Comparison of ENCODE assay signal across 15 cellular contexts in genomic region chr4:52843351-52843750, GRCh38. TPM values are rescaled to one million over a fixed set of nuclear protein-coding genes. Genes with fewer than 3 reads are reported as not detected.
"Had no signal": no experiment of that assay in that cellular context is flagged by ENCODE, and none has a peak within 500 bp of the region (broad histone marks: within the 10 kb centered on the region; RNA-seq: fewer than 3 reads in every experiment).

No MANE protein-coding gene starts in this region.

- H3K9me3 Mint-ChIP-seq: activated naive CD4-positive, alpha-beta T cell treated with anti-CD3 and anti-CD28 coated beads for 36 hours; activated naive CD8-positive, alpha-beta T cell treated with anti-CD3 and anti-CD28 coated beads, Interleukin-2, amount 50 U/mL, for 24 hours had no signal

- H3K27me3 Mint-ChIP-seq: activated naive CD8-positive, alpha-beta T cell treated with anti-CD3 and anti-CD28 coated beads, Interleukin-2, amount 50 U/mL, for 24 hours had no signal

- H3K9me3 ChIP-seq: ascending aorta, pancreas, tibial artery, vagina had no signal

- H3K27ac ChIP-seq: ascending aorta, epithelial cell of prostate, pancreas, tibial artery, vagina had no signal

- H3K4me1 ChIP-seq: ascending aorta had no signal

- ATAC-seq: activated naive CD8-positive, alpha-beta T cell treated with anti-CD3 and anti-CD28 coated beads, Interleukin-2, amount 50 U/mL, for 24 hours had no signal

- H3K27me3 ChIP-seq: ascending aorta, pancreas, tibial artery, vagina had no signal

- H3K4me1 Mint-ChIP-seq: T-helper 17 cell had no signal

- DNase-seq: activated CD4-positive, CD25-positive, alpha-beta regulatory T cell treated with anti-CD3 and anti-CD28 coated beads, Interleukin-2, amount 50 U/mL, for 72 hours; activated naive CD4-positive, alpha-beta T cell treated with anti-CD3 and anti-CD28 coated beads for 36 hours; activated naive CD8-positive, alpha-beta T cell treated with anti-CD3 and anti-CD28 coated beads, Interleukin-2, amount 50 U/mL, for 24 hours; foreskin melanocyte; kidney glomerular epithelial cell; mesendoderm; pancreas; stimulated activated naive CD4-positive, alpha-beta T cell; T-helper 17 cell; tibial artery had no signal

- H3K36me3 ChIP-seq: ascending aorta, pancreas, tibial artery, vagina had no signal

- H3K4me3 ChIP-seq: ascending aorta, pancreas, tibial artery, vagina had no signal

- H3K27ac Mint-ChIP-seq: activated naive CD4-positive, alpha-beta T cell treated with anti-CD3 and anti-CD28 coated beads for 36 hours; T-helper 17 cell had no signal

- H3K4me3 Mint-ChIP-seq: activated naive CD4-positive, alpha-beta T cell treated with anti-CD3 and anti-CD28 coated beads for 36 hours; activated naive CD8-positive, alpha-beta T cell treated with anti-CD3 and anti-CD28 coated beads, Interleukin-2, amount 50 U/mL, for 24 hours; T-helper 17 cell had no signal

- FAIRE-seq: pancreas, TTC549 had no signal

RNA-seq across cellular contexts. Expression of gene RASL11B, which starts 18.8 kb away (rescaled TPM):
- total RNA-seq: ascending aorta, dermis microvascular lymphatic vessel endothelial cell, T-helper 17 cell had no signal
